ENCODE assay signal across 10 cellular contexts in genomic region chr19:31378404-31378803, GRCh38. TPM values are rescaled to one million over a fixed set of nuclear protein-coding genes. Genes with fewer than 3 reads are reported as not detected.
DNase-seq lines count a peak whose midpoint lies in the region; ATAC-seq, FAIRE-seq and TF ChIP-seq lines count a peak whose summit lies in the region.
"Had no signal": no experiment of that assay in that cellular context is flagged by ENCODE, and none has a peak within 500 bp of the region (broad histone marks: within the 10 kb centered on the region; RNA-seq: fewer than 3 reads in every experiment).

No MANE protein-coding gene starts in this region.

- no peak for FAIRE-seq in pancreas (lab: Jason Lieb, UNC)

- H3K9me3 ChIP-seq in pancreas = no peaks in the 10 kb centered on the region

- peaks cover 0 to 7% (median under 1%) of the 10 kb centered on the region in 4 donors for H3K27me3 ChIP-seq in pancreas

- TF ChIP-seq CTCF in fibroblast of mammary gland (conservative IDR thresholded peaks at IDR 0.05; ENCODE audit: control insufficient read depth, insufficient read depth, low read depth, low read length) (no peak), pancreas (IDR thresholded peaks at IDR 0.05) (no peak)

- 21 to 24% methylated on average over 4 of the region's 4 CpGs for WGBS in pancreas, 2 donors

- no peaks in the 10 kb centered on the region for H3K36me3 ChIP-seq in pancreas

- H3K27ac ChIP-seq in pancreas = no peak overlapping the region

- DNase-seq in Caki2 (ENCODE audit: low read depth) = peak; percentile 17
- peak; percentile 99 for DNase-seq in RPMI7951 (ENCODE audit: low read depth)
- peak; percentile 98 for DNase-seq in fibroblast of mammary gland (ENCODE audit: low read depth)
- DNase-seq in pancreas = peak in 2 of 6 donors; percentile 9 to 55
- no peak for DNase-seq in GM19240 (ENCODE audit: insufficient read length, low spot score)
- DNase-seq in stimulated activated naive CD8-positive, alpha-beta T cell treated with anti-CD3 and anti-CD28 coated beads, Interleukin-15, Interleukin-2, amounts not matched to agents 100 U/mL and 50 U/mL, for 24 hours = no peak
- DNase-seq: NCI-H187; stimulated activated CD4-positive, alpha-beta T cell treated with anti-CD3 and anti-CD28 coated beads, Interleukin-4, amount 100 ng/mL, for 4 hours had no signal

- H3K4me3 ChIP-seq in fibroblast of mammary gland (ENCODE audit: control insufficient read depth, low read depth, low read length) (no peak overlapping the region), pancreas (no peak overlapping the region)

- ATAC-seq in pancreas (peak in 3 of 4 donors; percentile 55 to 83 (median 55)), GM19035 (IDR thresholded peaks at IDR 0.05; ENCODE audit: unreplicated experiment) (no peak), GM21360 (IDR thresholded peaks at IDR 0.05; ENCODE audit: unreplicated experiment) (no peak)
- ATAC-seq in stimulated activated naive CD8-positive, alpha-beta T cell treated with anti-CD3 and anti-CD28 coated beads, Interleukin-15, Interleukin-2, amounts not matched to agents 100 U/mL and 50 U/mL, for 24 hours = no peak

- in situ Hi-C loops in Caki2 (cut with HindIII; ENCODE audit: low pct_unique_long_range_greater_than_20kb, low sequenced_read_pairs) = no loop called here

- no peaks in the 10 kb centered on the region for H3K4me1 ChIP-seq in pancreas

- intact Hi-C loops in pancreas (cut with DNase I) = no loop called here

RNA-seq across cellular contexts. Expression of gene TSHZ3, which starts 29.2 kb away (rescaled TPM):
- 0.35 and 1.2 TPM in 2 replicates for total RNA-seq in Caki2 (2014; rRNA removed; shearing (Covaris generic); ENCODE audit: low replicate concordance)
- 8.5 and 9.9 TPM in 2 replicates for total RNA-seq in RPMI7951 (2014; rRNA removed; shearing (Covaris generic))
- 1 to 10 TPM in 5 of 6 donors, under 1 TPM in 1; 0.88 to 3.2 (median 1.9) TPM for total RNA-seq in pancreas
- 1 to 10 TPM in 1 of 2 donors, under 1 TPM in 1; 0.87 to 1.6 TPM for polyA plus RNA-seq in pancreas

Comparison
In these comparisons a context has a peak if more than half of its experiments do, and no peak if none do; other contexts are left out.
1. DNase-seq: peak in Caki2 (single experiment), RPMI7951 (single experiment) and fibroblast of mammary gland (single experiment); none in GM19240 (single experiment) and stimulated activated naive CD8-positive, alpha-beta T cell treated with anti-CD3 and anti-CD28 coated beads, Interleukin-15, Interleukin-2, amounts not matched to agents 100 U/mL and 50 U/mL, for 24 hours (single experiment).
2. ATAC-seq: peak in pancreas (3 of 4); none in GM19035 (single experiment), GM21360 (single experiment) and stimulated activated naive CD8-positive, alpha-beta T cell treated with anti-CD3 and anti-CD28 coated beads, Interleukin-15, Interleukin-2, amounts not matched to agents 100 U/mL and 50 U/mL, for 24 hours (single experiment).